ENCODE assay signal across 15 cellular contexts in genomic region chr17:43444223-43445008, GRCh38. TPM values are rescaled to one million over a fixed set of nuclear protein-coding genes. Genes with fewer than 3 reads are reported as not detected.
DNase-seq lines count a peak whose midpoint lies in the region; ATAC-seq and TF ChIP-seq lines count a peak whose summit lies in the region.
"Had no signal": no experiment of that assay in that cellular context is flagged by ENCODE, and none has a peak within 500 bp of the region (broad histone marks: within the 10 kb centered on the region; RNA-seq: fewer than 3 reads in every experiment).

No MANE protein-coding gene starts in this region.

- H2AFZ ChIP-seq in neural progenitor cell (replicated peaks), result no peak overlapping the region

- no peaks in the 10 kb centered on the region for H3K27me3 Mint-ChIP-seq in Caco-2 (ENCODE audit: insufficient read depth, unreplicated experiment)
- H3K27me3 Mint-ChIP-seq in neural progenitor cell (ENCODE audit: insufficient read depth, low read depth), result peaks cover 10% of the 10 kb centered on the region

- H3K79me2 ChIP-seq in neural progenitor cell (ENCODE audit: low read depth), result no peaks in the 10 kb centered on the region

- H3K4me2 ChIP-seq in neural progenitor cell, result no peak overlapping the region

- H3K9me3 ChIP-seq in Caco-2 (no peaks in the 10 kb centered on the region), adipocyte (ENCODE audit: control insufficient read depth, low read length) (no peaks in the 10 kb centered on the region), neural progenitor cell (ENCODE audit: low read depth) (no peaks in the 10 kb centered on the region)
- H3K9me3 ChIP-seq: SJCRH30 had no signal

- H3K27ac Mint-ChIP-seq in Caco-2 (ENCODE audit: unreplicated experiment) (peak overlapping the region; percentile 32), neural progenitor cell (peak overlapping the region; percentile 38)
- H3K27ac Mint-ChIP-seq: activated T-helper 1 cell treated with anti-CD3 and anti-CD28 coated beads, Interleukin-12 subunit alpha, Interleukin-12 subunit beta, Interleukin-2, Interleukin-4 antibody, amounts not matched to agents 30 ng/mL and 10 ng/mL and 1 ng/mL, durations not matched to agents 14 hours and 24 hours and 36 hours; naive thymus-derived CD8-positive, alpha-beta T cell had no signal

- peaks cover 1% of the 10 kb centered on the region for H3F3A ChIP-seq in neural progenitor cell (ENCODE audit: low read depth)

- H3K4me1 Mint-ChIP-seq in Caco-2 (ENCODE audit: low read depth, unreplicated experiment) (peaks cover 16% of the 10 kb centered on the region), neural progenitor cell (no peaks in the 10 kb centered on the region)
- H3K4me1 Mint-ChIP-seq: naive thymus-derived CD8-positive, alpha-beta T cell had no signal

- no peaks in the 10 kb centered on the region for H3K27me3 ChIP-seq in Caco-2 (replicated peaks; ENCODE audit: control insufficient read depth, insufficient read depth, low read length)
- no peaks in the 10 kb centered on the region for H3K27me3 ChIP-seq in adipocyte (replicated peaks; ENCODE audit: control insufficient read depth, insufficient read depth, low read length)
- H3K27me3 ChIP-seq in foreskin keratinocyte, result no peaks in the 10 kb centered on the region
- H3K27me3 ChIP-seq in neural progenitor cell, result no peaks in the 10 kb centered on the region
- H3K27me3 ChIP-seq: SJCRH30 had no signal

- H3K27ac ChIP-seq in foreskin keratinocyte (peak overlapping the region; percentile 87), neural progenitor cell (no peak overlapping the region)
- H3K27ac ChIP-seq: SJCRH30 had no signal

- TSS peak; percentile 78 for BruUV-seq in Caco-2 (replicated peaks; lab: Mats Ljungman, UMichigan)

- POLR2A ChIA-PET in Caco-2 (lab: Charles Lee), result interaction anchor here (0.5 to 1.1 kb wide), 2 partner anchors 8 to 46 kb away, joined by 3 to 6 read pairs; partner anchors contain the start of gene ARL4D

- intact Hi-C loops in Caco-2 (cut with micrococcal nuclease; ENCODE audit: unreplicated experiment), result loop anchor here (2.0 kb wide), 1 partner anchor 14 kb away; no protein-coding TSS in a partner anchor

- H3K9me3 Mint-ChIP-seq in Caco-2 (ENCODE audit: unreplicated experiment), result no peaks in the 10 kb centered on the region
- H3K9me3 Mint-ChIP-seq in neural progenitor cell, result peaks cover 3% of the 10 kb centered on the region
- H3K9me3 Mint-ChIP-seq: activated T-helper 1 cell treated with anti-CD3 and anti-CD28 coated beads, Interleukin-12 subunit alpha, Interleukin-12 subunit beta, Interleukin-2, Interleukin-4 antibody, amounts not matched to agents 30 ng/mL and 10 ng/mL and 1 ng/mL, durations not matched to agents 14 hours and 24 hours and 36 hours had no signal

- H3K36me3 ChIP-seq in Caco-2 (ENCODE audit: control insufficient read depth, insufficient read depth, low read length) (no peaks in the 10 kb centered on the region), adipocyte (ENCODE audit: control insufficient read depth, insufficient read depth, low read length, severe bottlenecking) (no peaks in the 10 kb centered on the region), neural progenitor cell (no peaks in the 10 kb centered on the region)
- H3K36me3 ChIP-seq: SJCRH30 had no signal

- no peak overlapping the region for H3K4me3 ChIP-seq in Caco-2 (ENCODE audit: low read depth, low read length)
- H3K4me3 ChIP-seq in adipocyte (ENCODE audit: low read length), result no peak overlapping the region
- no peak overlapping the region for H3K4me3 ChIP-seq in neural progenitor cell
- H3K4me3 ChIP-seq: SJCRH30 had no signal

- TF ChIP-seq CTCF in Caco-2 (IDR thresholded peaks at IDR 0.05; ENCODE audit: insufficient read depth in 1 of 2, low read depth in 1 of 2, low read length in 1 of 2, severe bottlenecking in 1 of 2, unreplicated experiment in 1 of 2), result no peak
- no peak for TF ChIP-seq CTCF in foreskin keratinocyte (conservative IDR thresholded peaks at IDR 0.05)
- TF ChIP-seq CTCF in neural progenitor cell (IDR thresholded peaks at IDR 0.05), result no peak

- no peaks in the 10 kb centered on the region for H3K36me3 Mint-ChIP-seq in Caco-2 (ENCODE audit: insufficient read depth, unreplicated experiment)
- H3K36me3 Mint-ChIP-seq in neural progenitor cell, result no peaks in the 10 kb centered on the region
- H3K36me3 Mint-ChIP-seq: brain; naive thymus-derived CD8-positive, alpha-beta T cell had no signal

- peak; percentile 45 for ATAC-seq in foreskin keratinocyte
- ATAC-seq: naive thymus-derived CD8-positive, alpha-beta T cell had no signal

- DNase-seq in Caco-2 (no peak), adipocyte (ENCODE audit: low read depth) (peak; percentile 37), foreskin keratinocyte (peak; percentile 66 to 83), neural progenitor cell (ENCODE audit: low spot score) (no peak), anterior cingulate cortex (lab: John Stamatoyannopoulos, UW) (no peak), NCI-H1436 (lab: John Stamatoyannopoulos, UW) (no peak), DMS53 treated with DMSO at 0.1 percent for 48 hours (lab: John Stamatoyannopoulos, UW; ENCODE audit: unreplicated experiment) (no peak), NCI-H1694 treated with DMSO at 0.1 percent for 48 hours (lab: John Stamatoyannopoulos, UW) (no peak)
- DNase-seq: activated CD4-positive, alpha-beta T cell treated with anti-CD3 and anti-CD28 coated beads, Interleukin-2, amount 50 U/mL, for 48 hours; effector CD8-positive, alpha-beta T cell; naive thymus-derived CD8-positive, alpha-beta T cell; NCI-H2171; SJCRH30 had no signal

- H3K4me3 Mint-ChIP-seq in Caco-2 (ENCODE audit: unreplicated experiment) (peak overlapping the region; percentile 7), neural progenitor cell (no peak overlapping the region)
- H3K4me3 Mint-ChIP-seq: activated T-helper 1 cell treated with anti-CD3 and anti-CD28 coated beads, Interleukin-12 subunit alpha, Interleukin-12 subunit beta, Interleukin-2, Interleukin-4 antibody, amounts not matched to agents 30 ng/mL and 10 ng/mL and 1 ng/mL, durations not matched to agents 14 hours and 24 hours and 36 hours; brain; naive thymus-derived CD8-positive, alpha-beta T cell had no signal

- CTCF ChIA-PET in Caco-2 (lab: Charles Lee), result interaction anchor here (0.6 to 1.1 kb wide), 3 partner anchors 39 to 60 kb away, joined by 3 to 4 read pairs (median 3); partner anchors contain the start of gene DHX8

- H3K4me1 ChIP-seq in Caco-2, result peaks cover 20% of the 10 kb centered on the region
- peaks cover 26% of the 10 kb centered on the region for H3K4me1 ChIP-seq in adipocyte (ENCODE audit: control insufficient read depth, insufficient read depth, low read length)
- peaks cover 18% of the 10 kb centered on the region for H3K4me1 ChIP-seq in foreskin keratinocyte
- no peaks in the 10 kb centered on the region for H3K4me1 ChIP-seq in neural progenitor cell
- H3K4me1 ChIP-seq: SJCRH30 had no signal

- H4K20me1 ChIP-seq in neural progenitor cell (ENCODE audit: low read depth), result no peaks in the 10 kb centered on the region

- H3K9ac ChIP-seq in adipocyte (ENCODE audit: low read length), result no peak overlapping the region
- no peak overlapping the region for H3K9ac ChIP-seq in neural progenitor cell

RNA-seq across cellular contexts. Expression of gene DHX8, which starts 39.4 kb away (rescaled TPM):
- total RNA-seq in Caco-2 (2022), result 56.3 and 66.8 TPM in 2 replicates
- total RNA-seq in foreskin keratinocyte, result 43.3 and 45.4 TPM in 2 replicates
- 28.7 and 28.9 TPM in 2 replicates for polyA plus RNA-seq in foreskin keratinocyte
- 46.8 and 134 TPM in 2 replicates for total RNA-seq in neural progenitor cell (ENCODE audit: low replicate concordance)

RNA-seq across cellular contexts. Expression of gene ARL4D, which starts 45.6 kb away (rescaled TPM):
- total RNA-seq in Caco-2 (2022), result 16.0 and 19.9 TPM in 2 replicates
- 21.9 and 24.6 TPM in 2 replicates for total RNA-seq in foreskin keratinocyte
- 26.9 and 30.9 TPM in 2 replicates for polyA plus RNA-seq in foreskin keratinocyte
- total RNA-seq in neural progenitor cell (ENCODE audit: low replicate concordance), result 9.2 and 18.6 TPM in 2 replicates

Comparison
In these comparisons a context has a peak if more than half of its experiments do, and no peak if none do; other contexts are left out.
1. DNase-seq: peak in adipocyte (single experiment) and foreskin keratinocyte (2 of 2); none in Caco-2 (0 of 2), neural progenitor cell (single experiment), anterior cingulate cortex (0 of 58), NCI-H1436 (single experiment), DMS53 treated with DMSO at 0.1 percent for 48 hours (single experiment) and NCI-H1694 treated with DMSO at 0.1 percent for 48 hours (single experiment).